Comparison of ENCODE assay signal across 7 cellular contexts in the genomic region with DNA sequence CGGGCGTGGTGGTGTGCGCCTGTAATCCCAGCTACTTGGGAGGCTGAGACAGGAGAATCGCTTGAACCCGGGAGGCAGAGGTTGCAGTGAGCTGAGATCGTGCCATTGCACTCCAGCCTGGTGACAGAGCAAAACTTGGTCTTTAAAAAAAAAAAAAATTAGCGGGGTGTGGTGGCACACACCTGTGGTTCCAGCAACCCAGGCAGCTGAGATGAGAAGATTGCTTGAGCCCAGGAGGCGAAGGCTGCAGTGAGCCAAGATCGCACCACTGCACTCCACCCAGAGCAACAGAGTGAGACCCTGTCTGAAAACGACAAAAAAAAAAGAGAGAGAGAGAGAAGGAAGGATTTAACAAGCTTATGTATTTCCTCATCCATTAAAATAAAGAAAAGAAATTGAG. TPM values are rescaled to one million over a fixed set of nuclear protein-coding genes. Genes with fewer than 3 reads are reported as not detected.
DNase-seq lines count a peak whose midpoint lies in the region; ATAC-seq and TF ChIP-seq lines count a peak whose summit lies in the region.
"Not testable (repeated sequence)": the region's sequence is repeated elsewhere in the genome, so short reads cannot be mapped to it uniquely, and the experiment has no call there.

No MANE protein-coding gene starts in this region.

- H3K36me3 Mint-ChIP-seq in activated T-cell treated with anti-CD3 and anti-CD28 coated beads, Interleukin-2, amount 50 U/mL, for 4 hours (ENCODE audit: insufficient read depth); activated naive CD4-positive, alpha-beta T cell treated with anti-CD3 and anti-CD28 coated beads, Interleukin-2, amount 50 U/mL, for 24 hours; stimulated activated naive B cell treated with anti-CD40 and anti-IgM and Interleukin-4, amounts not matched to agents 10 μg/mL and 1 μg/mL and 100 μg/mL, for 72 hours: not testable (repeated sequence)
- H3K36me3 Mint-ChIP-seq in effector memory CD8-positive, alpha-beta T cell (ENCODE audit: insufficient read depth) = peaks cover 24% of the 10 kb centered on the region

- TF ChIP-seq CTCF in Peyer's patch (IDR thresholded peaks at IDR 0.05) = not testable (repeated sequence)

- not testable (repeated sequence) for H3K9me3 Mint-ChIP-seq in activated T-cell treated with anti-CD3 and anti-CD28 coated beads, Interleukin-2, amount 50 U/mL, for 4 hours; activated naive CD4-positive, alpha-beta T cell treated with anti-CD3 and anti-CD28 coated beads, Interleukin-2, amount 50 U/mL, for 24 hours; effector memory CD8-positive, alpha-beta T cell; stimulated activated naive B cell treated with anti-CD40 and anti-IgM and Interleukin-4, amounts not matched to agents 10 μg/mL and 1 μg/mL and 100 μg/mL, for 72 hours

- H3K4me3 ChIP-seq in GM08714 (ENCODE audit: low read length) = peak overlapping the region; percentile 52; the same call in 1 of the 2 replicates
- H3K4me3 ChIP-seq in Peyer's patch = not testable (repeated sequence)

- peak overlapping the region; percentile 10 to 62 (median 28) for H3K27ac ChIP-seq in Peyer's patch

- H3K27me3 ChIP-seq in Peyer's patch = not testable (repeated sequence)

- H3K4me3 Mint-ChIP-seq in activated T-cell treated with anti-CD3 and anti-CD28 coated beads, Interleukin-2, amount 50 U/mL, for 4 hours = peak overlapping the region; percentile 76
- H3K4me3 Mint-ChIP-seq in activated naive CD4-positive, alpha-beta T cell treated with anti-CD3 and anti-CD28 coated beads, Interleukin-2, amount 50 U/mL, for 24 hours = peak overlapping the region; percentile 65
- peak overlapping the region; percentile 93 to 97 for H3K4me3 Mint-ChIP-seq in effector memory CD8-positive, alpha-beta T cell
- peak overlapping the region; percentile 44 to 69 for H3K4me3 Mint-ChIP-seq in stimulated activated naive B cell treated with anti-CD40 and anti-IgM and Interleukin-4, amounts not matched to agents 10 μg/mL and 1 μg/mL and 100 μg/mL, for 72 hours

- TF ChIP-seq POLR2A in Peyer's patch (IDR thresholded peaks at IDR 0.05) = not testable (repeated sequence)

- ATAC-seq in activated T-cell treated with anti-CD3 and anti-CD28 coated beads, Interleukin-2, amount 50 U/mL, for 4 hours; stimulated activated naive B cell treated with anti-CD40 and anti-IgM and Interleukin-4, amounts not matched to agents 10 μg/mL and 1 μg/mL and 100 μg/mL, for 72 hours (replicated peaks): not testable (repeated sequence)
- peak; percentile 16 for ATAC-seq in effector memory CD8-positive, alpha-beta T cell (replicated peaks)

- peak overlapping the region; percentile 95 for H3K27ac Mint-ChIP-seq in activated naive CD4-positive, alpha-beta T cell treated with anti-CD3 and anti-CD28 coated beads, Interleukin-2, amount 50 U/mL, for 24 hours
- peak overlapping the region; percentile 57 to 98 for H3K27ac Mint-ChIP-seq in effector memory CD8-positive, alpha-beta T cell
- peak overlapping the region; percentile 16 for H3K27ac Mint-ChIP-seq in stimulated activated naive B cell treated with anti-CD40 and anti-IgM and Interleukin-4, amounts not matched to agents 10 μg/mL and 1 μg/mL and 100 μg/mL, for 72 hours

- peaks cover 77% of the 10 kb centered on the region for H3K4me1 Mint-ChIP-seq in activated T-cell treated with anti-CD3 and anti-CD28 coated beads, Interleukin-2, amount 50 U/mL, for 4 hours (ENCODE audit: low read depth)
- peaks cover 77% of the 10 kb centered on the region for H3K4me1 Mint-ChIP-seq in activated naive CD4-positive, alpha-beta T cell treated with anti-CD3 and anti-CD28 coated beads, Interleukin-2, amount 50 U/mL, for 24 hours
- peaks cover 54 to 62% of the 10 kb centered on the region in 2 donors for H3K4me1 Mint-ChIP-seq in effector memory CD8-positive, alpha-beta T cell (ENCODE audit: low read depth in 2 of 2)
- H3K4me1 Mint-ChIP-seq in stimulated activated naive B cell treated with anti-CD40 and anti-IgM and Interleukin-4, amounts not matched to agents 10 μg/mL and 1 μg/mL and 100 μg/mL, for 72 hours = peaks cover 23 to 53% of the 10 kb centered on the region in 2 donors

- not testable (repeated sequence) for DNase-seq in Peyer's patch; activated T-cell treated with anti-CD3 and anti-CD28 coated beads, Interleukin-2, amount 50 U/mL, for 4 hours; stimulated activated naive B cell treated with anti-CD40 and anti-IgM and Interleukin-4, amounts not matched to agents 10 μg/mL and 1 μg/mL and 100 μg/mL, for 72 hours
- DNase-seq in activated CD4-positive, alpha-beta T cell treated with anti-CD3 and anti-CD28 coated beads for 48 hours = peak; percentile 20
- peak in 1 of 3 experiments; percentile 18 for DNase-seq in effector memory CD8-positive, alpha-beta T cell

- not testable (repeated sequence) for H3K36me3 ChIP-seq in Peyer's patch

- not testable (repeated sequence) for H3K9me3 ChIP-seq in Peyer's patch

- not testable (repeated sequence) for H3K4me1 ChIP-seq in Peyer's patch

- H3K27me3 Mint-ChIP-seq in activated T-cell treated with anti-CD3 and anti-CD28 coated beads, Interleukin-2, amount 50 U/mL, for 4 hours (ENCODE audit: low read depth); activated naive CD4-positive, alpha-beta T cell treated with anti-CD3 and anti-CD28 coated beads, Interleukin-2, amount 50 U/mL, for 24 hours; effector memory CD8-positive, alpha-beta T cell; stimulated activated naive B cell treated with anti-CD40 and anti-IgM and Interleukin-4, amounts not matched to agents 10 μg/mL and 1 μg/mL and 100 μg/mL, for 72 hours: not testable (repeated sequence)

RNA-seq across cellular contexts. Expression of a gene that starts 2.7 kb away (rescaled TPM):
- total RNA-seq in Peyer's patch = 10 to 100 TPM in 1 of 4 donors, 1 to 10 TPM in 3; 1.8 to 48.7 (median 3.2) TPM
- total RNA-seq in activated T-cell treated with anti-CD3 and anti-CD28 coated beads, Interleukin-2, amount 50 U/mL, for 4 hours = 1 to 10 TPM; 2.3 to 3.4 (median 2.7) TPM

Comparison
In these comparisons a context has a peak if more than half of its experiments do, and no peak if none do; other contexts are left out.
1. H3K27ac Mint-ChIP-seq: peak in every context shown above with its lines; median percentile 95 in activated naive CD4-positive, alpha-beta T cell treated with anti-CD3 and anti-CD28 coated beads, Interleukin-2, amount 50 U/mL, for 24 hours; 78 in effector memory CD8-positive, alpha-beta T cell; 16 in stimulated activated naive B cell treated with anti-CD40 and anti-IgM and Interleukin-4, amounts not matched to agents 10 μg/mL and 1 μg/mL and 100 μg/mL, for 72 hours.